ENCODE assay signal across 27 cellular contexts in genomic region chr12:52726451-52726850, GRCh38. TPM values are rescaled to one million over a fixed set of nuclear protein-coding genes. Genes with fewer than 3 reads are reported as not detected.
A peak's percentile ranks its signal among the peaks of the same experiment; 100 is the strongest.
DNase-seq lines count a peak whose midpoint lies in the region; ATAC-seq and TF ChIP-seq lines count a peak whose summit lies in the region.
"Had no signal": no experiment of that assay in that cellular context is flagged by ENCODE, and none has a peak within 500 bp of the region (broad histone marks: within the 10 kb centered on the region; RNA-seq: fewer than 3 reads in every experiment).

No MANE protein-coding gene starts in this region.

- H3K36me3 Mint-ChIP-seq in mesothelial cell of epicardium = no peaks in the 10 kb centered on the region
- no peaks in the 10 kb centered on the region for H3K36me3 Mint-ChIP-seq in T-helper 17 cell (ENCODE audit: low read depth)
- H3K36me3 Mint-ChIP-seq: CD14-positive monocyte; CD4-positive, alpha-beta memory T cell; CD4-positive, CD25-positive, alpha-beta regulatory T cell; CD8-positive, alpha-beta memory T cell had no signal

- H3K27ac Mint-ChIP-seq in mesothelial cell of epicardium (no peak overlapping the region), T-helper 17 cell (no peak overlapping the region)
- H3K27ac Mint-ChIP-seq: CD14-positive monocyte; CD4-positive, alpha-beta memory T cell; CD4-positive, CD25-positive, alpha-beta regulatory T cell; CD8-positive, alpha-beta memory T cell had no signal

- no peak for TF ChIP-seq CTCF in epithelial cell of esophagus (IDR thresholded peaks at IDR 0.05; ENCODE audit: insufficient read depth, low read depth, low read length, missing control alignments)
- TF ChIP-seq CTCF in mesothelial cell of epicardium (IDR thresholded peaks at IDR 0.05; ENCODE audit: unreplicated experiment) = no peak
- no peak for TF ChIP-seq CTCF in testis (IDR thresholded peaks at IDR 0.05)

- ATAC-seq in T-helper 17 cell = no peak
- ATAC-seq: GM12878 had no signal

- TF ChIP-seq POLR2A in testis (IDR thresholded peaks at IDR 0.05) = no peak

- H3K27ac ChIP-seq in SJSA1 (no peak overlapping the region), testis (no peak overlapping the region)
- H3K27ac ChIP-seq: BLaER1 had no signal

- no peaks in the 10 kb centered on the region for H3K36me3 ChIP-seq in SJSA1
- H3K36me3 ChIP-seq in testis (ENCODE audit: low read depth, missing control alignments) = no peaks in the 10 kb centered on the region
- H3K36me3 ChIP-seq: BE2C, BLaER1 had no signal

- H3K27me3 Mint-ChIP-seq in mesothelial cell of epicardium (ENCODE audit: low read depth) (peaks cover 83% of the 10 kb centered on the region), T-helper 17 cell (peaks cover 28% of the 10 kb centered on the region)

- no peak overlapping the region for H3K4me3 Mint-ChIP-seq in mesothelial cell of epicardium
- H3K4me3 Mint-ChIP-seq in T-helper 17 cell = no peak overlapping the region
- H3K4me3 Mint-ChIP-seq: CD14-positive monocyte; CD4-positive, alpha-beta memory T cell; CD4-positive, CD25-positive, alpha-beta regulatory T cell; CD8-positive, alpha-beta memory T cell had no signal

- H3K4me1 Mint-ChIP-seq in mesothelial cell of epicardium = no peaks in the 10 kb centered on the region
- peaks cover 2% of the 10 kb centered on the region for H3K4me1 Mint-ChIP-seq in T-helper 17 cell
- H3K4me1 Mint-ChIP-seq: CD4-positive, alpha-beta memory T cell; CD4-positive, CD25-positive, alpha-beta regulatory T cell; CD8-positive, alpha-beta memory T cell had no signal

- H3K27me3 ChIP-seq in SJSA1 (replicated peaks) (peaks cover 96% of the 10 kb centered on the region), testis (no peaks in the 10 kb centered on the region)
- H3K27me3 ChIP-seq: BLaER1 had no signal

- H3K4me3 ChIP-seq in SJSA1 (no peak overlapping the region), epithelial cell of esophagus (ENCODE audit: low read length) (no peak overlapping the region), testis (no peak overlapping the region)
- H3K4me3 ChIP-seq: BLaER1, GM12878 had no signal

- intact Hi-C loops in testis (cut with DNase I; ENCODE audit: low total_unique reads) = no loop called here

- H3K9me3 ChIP-seq in SJSA1 (replicated peaks) (peaks cover 46% of the 10 kb centered on the region), testis (no peaks in the 10 kb centered on the region), T-helper 17 cell (ENCODE audit: control insufficient read depth, low read length, poor library complexity, severe bottlenecking) (no peaks in the 10 kb centered on the region)
- H3K9me3 ChIP-seq: BE2C, BLaER1 had no signal

- no peaks in the 10 kb centered on the region for H3K9me3 Mint-ChIP-seq in mesothelial cell of epicardium
- H3K9me3 Mint-ChIP-seq: CD4-positive, CD25-positive, alpha-beta regulatory T cell had no signal

- peak; percentile 78 to 81 for DNase-seq in SJSA1 (ENCODE audit: low read depth in 1 of 2, low spot score in 2 of 2)
- DNase-seq in epithelial cell of esophagus (ENCODE audit: low read depth) = peak; percentile 30
- DNase-seq in mesothelial cell of epicardium (ENCODE audit: low spot score in 2 of 2, unreplicated experiment in 2 of 2) = no peak
- DNase-seq in testis = no peak
- no peak for DNase-seq in T-helper 17 cell
- DNase-seq: 8988T; ACHN; BE2C; C1 segment of cervical spinal cord; CD4-positive, alpha-beta memory T cell; CD4-positive, CD25-positive, alpha-beta regulatory T cell; CD8-positive, alpha-beta memory T cell; COR-L47; DMS 273 treated with DMSO at 0.1 percent for 48 hours; DMS153; DMS53; DMS79; DND-41; EL; GDM1 had no signal

- WGBS in testis, 2 donors = 82 to 86% methylated on average over 2 of the region's 2 CpGs

- H3K4me1 ChIP-seq in SJSA1 (replicated peaks) = no peaks in the 10 kb centered on the region
- no peaks in the 10 kb centered on the region for H3K4me1 ChIP-seq in testis
- H3K4me1 ChIP-seq: BE2C, BLaER1 had no signal

RNA-seq across cellular contexts. Expression of gene KRT77, which starts 23.1 kb away (rescaled TPM):
- total RNA-seq in SJSA1 (2014; rRNA removed; shearing (Covaris generic)) = not detected in 2 replicates
- total RNA-seq in mesothelial cell of epicardium (not detected in 3 replicates), testis (under 1 TPM in 1 of 2 donors, not detected in 1; 0.74 TPM), T-helper 17 cell (not detected)
- polyA plus RNA-seq in testis (ENCODE audit: insufficient read depth, low read depth, low replicate concordance) = 0.33 TPM
- total RNA-seq: A673; CD4-positive, alpha-beta memory T cell; CD4-positive, CD25-positive, alpha-beta regulatory T cell; CD8-positive, alpha-beta memory T cell; Daoy; G401; GM12878 had no signal
- polyA plus RNA-seq: AG04450; CD14-positive monocyte; CD4-positive, alpha-beta memory T cell; CD4-positive, CD25-positive, alpha-beta regulatory T cell; CD8-positive, alpha-beta memory T cell; GM12878 had no signal

RNA-seq across cellular contexts. Expression of gene KRT1, which starts 46.2 kb away (rescaled TPM):
- total RNA-seq in SJSA1 (2014; rRNA removed; shearing (Covaris generic)) = 1.00 TPM in 1 of 2 replicates, not detected in the other
- total RNA-seq in mesothelial cell of epicardium (not detected in 3 replicates), testis (not detected), T-helper 17 cell (1 to 10 TPM in 1 of 2 donors, under 1 TPM in 1; 0.83 to 3.1 TPM)
- 0.20 TPM for polyA plus RNA-seq in testis (ENCODE audit: insufficient read depth, low read depth, low replicate concordance)
- total RNA-seq: A673; CD8-positive, alpha-beta memory T cell; Daoy; G401; GM12878 had no signal
- polyA plus RNA-seq: AG04450, CD14-positive monocyte, GM12878 had no signal

RNA-seq across cellular contexts. Expression of gene KRT76, which starts 50.7 kb away (rescaled TPM):
- 0.21 TPM in 1 of 2 replicates, not detected in the other for total RNA-seq in SJSA1 (2014; rRNA removed; shearing (Covaris generic))
- total RNA-seq in mesothelial cell of epicardium (not detected in 3 replicates), testis (not detected), T-helper 17 cell (not detected)
- polyA plus RNA-seq in testis (ENCODE audit: insufficient read depth, low read depth, low replicate concordance) = not detected
- total RNA-seq: A673; CD4-positive, alpha-beta memory T cell; CD4-positive, CD25-positive, alpha-beta regulatory T cell; CD8-positive, alpha-beta memory T cell; Daoy; G401; GM12878 had no signal
- polyA plus RNA-seq: AG04450; CD14-positive monocyte; CD4-positive, alpha-beta memory T cell; CD4-positive, CD25-positive, alpha-beta regulatory T cell; CD8-positive, alpha-beta memory T cell; GM12878 had no signal

Comparison
In these comparisons a context has a peak if more than half of its experiments do, and no peak if none do; other contexts are left out.
1. DNase-seq: peak in SJSA1 (2 of 2) and epithelial cell of esophagus (single experiment); none in mesothelial cell of epicardium (0 of 2), testis (single experiment) and T-helper 17 cell (0 of 3).